In the genomic region with DNA sequence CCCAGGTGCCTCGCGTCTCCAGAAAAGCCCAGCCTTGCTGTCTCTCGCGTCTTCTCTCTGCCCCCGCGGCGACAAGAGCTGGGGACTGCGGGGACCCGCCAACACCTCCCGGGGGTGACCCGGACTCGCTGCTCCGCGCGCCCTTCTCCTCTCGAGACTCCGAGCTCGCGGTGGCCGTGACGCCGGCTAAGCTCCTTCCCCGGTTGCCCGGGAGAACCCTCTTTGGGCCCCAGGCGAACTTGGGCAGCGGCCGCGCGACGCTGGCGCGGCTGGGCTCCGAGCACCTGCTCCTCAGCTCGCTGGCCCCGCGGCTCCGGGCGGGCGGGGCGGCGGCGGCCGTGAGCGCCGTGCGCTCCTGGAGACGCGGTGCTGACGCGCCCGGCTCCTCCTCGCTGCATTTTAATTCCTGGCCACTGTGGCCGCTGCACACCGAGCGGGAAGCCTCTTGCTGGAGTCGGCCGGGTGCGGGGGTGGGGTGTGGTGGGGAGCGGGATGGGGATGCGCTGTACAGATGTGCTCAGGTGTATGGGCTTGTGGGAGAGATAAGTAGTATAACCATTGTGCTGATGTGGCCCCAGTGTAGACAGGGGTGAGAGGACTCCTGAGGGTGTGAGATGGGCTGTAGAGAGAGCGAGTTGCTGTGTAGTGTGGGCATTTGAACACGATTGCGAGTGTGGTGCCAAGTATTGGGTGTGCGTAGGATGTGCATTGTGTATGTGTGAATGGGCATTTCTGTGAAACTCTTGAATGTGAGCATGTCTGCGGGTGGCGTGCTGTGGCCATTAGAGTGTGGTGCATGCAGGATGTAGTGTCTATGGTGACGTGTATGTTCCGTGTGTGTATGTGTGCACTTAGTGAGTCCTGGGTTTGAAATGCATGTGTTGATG, we compare ENCODE assay signal across 9 cellular contexts. TPM values are rescaled to one million over a fixed set of nuclear protein-coding genes. Genes with fewer than 3 reads are reported as not detected.
DNase-seq lines count a peak whose midpoint lies in the region; ATAC-seq and TF ChIP-seq lines count a peak whose summit lies in the region.
"Had no signal": no experiment of that assay in that cellular context is flagged by ENCODE, and none has a peak within 500 bp of the region (broad histone marks: within the 10 kb centered on the region; RNA-seq: fewer than 3 reads in every experiment).

A gene (minus strand): TSS at position 315 of the 887 bp plus-strand sequence.

- no peak within 1 kb of the TSS for H3K27ac ChIP-seq in cardiac muscle cell
- no peak within 1 kb of the TSS for H3K27ac ChIP-seq in right atrium auricular region
- no peak within 1 kb of the TSS for H3K27ac ChIP-seq in upper lobe of right lung

- TF ChIP-seq CTCF in cardiac muscle cell (IDR thresholded peaks at IDR 0.05; ENCODE audit: low read depth, low read length): no peak
- TF ChIP-seq CTCF in right atrium auricular region (IDR thresholded peaks at IDR 0.05): no peak
- no peak for TF ChIP-seq CTCF in astrocyte of the cerebellum (IDR thresholded peaks at IDR 0.05; ENCODE audit: low read depth, low read length, missing control alignments)
- TF ChIP-seq CTCF in kidney epithelial cell (IDR thresholded peaks at IDR 0.05; ENCODE audit: insufficient read depth, low read length, poor library complexity, severe bottlenecking): no peak
- no peak for TF ChIP-seq CTCF in upper lobe of right lung (IDR thresholded peaks at IDR 0.05)

- H3K36me3 ChIP-seq in cardiac muscle cell: no peaks in the 10 kb centered on the region
- no peaks in the 10 kb centered on the region for H3K36me3 ChIP-seq in right atrium auricular region
- no peaks in the 10 kb centered on the region for H3K36me3 ChIP-seq in kidney epithelial cell (ENCODE audit: control insufficient read depth, insufficient read depth, low read length)
- H3K36me3 ChIP-seq in upper lobe of right lung: no peaks in the 10 kb centered on the region

- H3K4me3 ChIP-seq in cardiac muscle cell: peak within 1 kb of the TSS; percentile 23
- H3K4me3 ChIP-seq in right atrium auricular region: peak within 1 kb of the TSS in 1 of 2 donors; percentile 42
- peak within 1 kb of the TSS; percentile 34 for H3K4me3 ChIP-seq in astrocyte of the cerebellum (ENCODE audit: low read depth, low read length)
- peak within 1 kb of the TSS; percentile 40 for H3K4me3 ChIP-seq in kidney epithelial cell (ENCODE audit: low read depth, low read length)
- H3K4me3 ChIP-seq in upper lobe of right lung: peak within 1 kb of the TSS; percentile 14

- H3K9me3 ChIP-seq in cardiac muscle cell (ENCODE audit: low read depth): no peaks in the 10 kb centered on the region
- no peaks in the 10 kb centered on the region for H3K9me3 ChIP-seq in right atrium auricular region
- H3K9me3 ChIP-seq in upper lobe of right lung: no peaks in the 10 kb centered on the region

- ATAC-seq in upper lobe of right lung (no peak), HG03280 (IDR thresholded peaks at IDR 0.05; ENCODE audit: unreplicated experiment) (no peak)

- H3K4me1 ChIP-seq in cardiac muscle cell (ENCODE audit: low read depth) (no peaks in the 10 kb centered on the region), right atrium auricular region (peaks cover 0 to 20% of the 10 kb centered on the region in 2 donors), upper lobe of right lung (peaks cover 3% of the 10 kb centered on the region)

- in situ Hi-C loops in astrocyte of the cerebellum (cut with HindIII; ENCODE audit: low sequenced_read_pairs): loop anchor here (10.0 kb wide), 1 partner anchor 278 kb away; no protein-coding TSS in a partner anchor

- intact Hi-C loops in upper lobe of right lung (cut with DNase I): no loop called here

- peaks cover 93% of the 10 kb centered on the region for H3K27me3 ChIP-seq in cardiac muscle cell
- peaks cover 0 to 14% of the 10 kb centered on the region in 2 donors for H3K27me3 ChIP-seq in right atrium auricular region
- peaks cover 14% of the 10 kb centered on the region for H3K27me3 ChIP-seq in kidney epithelial cell (ENCODE audit: control insufficient read depth, insufficient read depth, low read length)
- peaks cover 63% of the 10 kb centered on the region for H3K27me3 ChIP-seq in upper lobe of right lung

- peak in 1 of 2 donors; percentile 66 for DNase-seq in cardiac muscle cell (ENCODE audit: low read depth in 1 of 2, low spot score in 1 of 2)
- no peak for DNase-seq in right atrium auricular region (ENCODE audit: low spot score)
- no peak for DNase-seq in astrocyte of the cerebellum (ENCODE audit: low read depth)
- no peak for DNase-seq in kidney epithelial cell (ENCODE audit: low read depth)
- DNase-seq in upper lobe of right lung: no peak
- DNase-seq in NCI-H774 (lab: John Stamatoyannopoulos, UW): no peak
- DNase-seq in GM19238 (ENCODE audit: insufficient read length, low spot score): no peak

RNA-seq across cellular contexts. Expression of the gene that starts here (rescaled TPM):
- total RNA-seq in cardiac muscle cell (not detected in 2 replicates), right atrium auricular region (under 1 TPM in 1 of 2 donors, not detected in 1; 0.75 TPM), kidney epithelial cell (0.14 and 0.25 TPM in 2 replicates), upper lobe of right lung (not detected)
- polyA plus RNA-seq in cardiac muscle cell: not detected in 2 replicates
- total RNA-seq: subcutaneous adipose tissue had no signal
